Comparison of ENCODE assay signal across 8 cellular contexts in genomic region chrX:12975999-12976558, GRCh38. TPM values are rescaled to one million over a fixed set of nuclear protein-coding genes. Genes with fewer than 3 reads are reported as not detected.
DNase-seq lines count a peak whose midpoint lies in the region; ATAC-seq and TF ChIP-seq lines count a peak whose summit lies in the region.

No MANE protein-coding gene starts in this region.

- peak overlapping the region; percentile 96 for H3K27ac ChIP-seq in CD8-positive, alpha-beta memory T cell (ENCODE audit: low read depth, low read length)
- H3K27ac ChIP-seq in ectodermal cell (ENCODE audit: insufficient read depth, low read depth, low read length, poor library complexity, severe bottlenecking) (peak overlapping the region; percentile 87), lower lobe of right lung (peak overlapping the region; percentile 98), thyroid gland (peak overlapping the region; percentile 79 to 92 (median 89))

- no peak for TF ChIP-seq POLR2A in thyroid gland (IDR thresholded peaks at IDR 0.05)

- ATAC-seq in T-helper 17 cell (no peak), lower lobe of right lung (peak; percentile 29 to 35)

- no peaks in the 10 kb centered on the region for H3K9me3 ChIP-seq in CD8-positive, alpha-beta memory T cell (ENCODE audit: low read length)
- H3K9me3 ChIP-seq in T-helper 17 cell (ENCODE audit: control insufficient read depth, low read length, poor library complexity, severe bottlenecking) = no peaks in the 10 kb centered on the region
- no peaks in the 10 kb centered on the region for H3K9me3 ChIP-seq in ectodermal cell (ENCODE audit: control insufficient read depth, low read length)
- H3K9me3 ChIP-seq in lower lobe of right lung = no peaks in the 10 kb centered on the region
- H3K9me3 ChIP-seq in thyroid gland = no peaks in the 10 kb centered on the region

- H3K4me1 Mint-ChIP-seq in CD8-positive, alpha-beta memory T cell = peaks cover 26 to 53% (median 52%) of the 10 kb centered on the region in 3 donors
- peaks cover 30% of the 10 kb centered on the region for H3K4me1 Mint-ChIP-seq in T-helper 17 cell

- H3K36me3 Mint-ChIP-seq in CD8-positive, alpha-beta memory T cell = peaks cover 27 to 65% (median 28%) of the 10 kb centered on the region in 3 donors
- H3K36me3 Mint-ChIP-seq in T-helper 17 cell (ENCODE audit: low read depth) = peaks cover 10% of the 10 kb centered on the region

- peaks cover 26% of the 10 kb centered on the region for H3K4me1 ChIP-seq in CD8-positive, alpha-beta memory T cell (ENCODE audit: insufficient read depth, low read length)
- H3K4me1 ChIP-seq in ectodermal cell (ENCODE audit: control insufficient read depth, insufficient read depth, low read length) (no peaks in the 10 kb centered on the region), lower lobe of right lung (peaks cover 9% of the 10 kb centered on the region), thyroid gland (no peaks in the 10 kb centered on the region)

- H3K27ac Mint-ChIP-seq in CD8-positive, alpha-beta memory T cell = peak overlapping the region; percentile 81 to 99 (median 96)
- peak overlapping the region; percentile 100 for H3K27ac Mint-ChIP-seq in T-helper 17 cell

- POLR2A ChIA-PET in CD8-positive, alpha-beta memory T cell (lab: Charles Lee) = interaction anchor here (0.9 to 15.0 kb wide), 10 partner anchors 14 to 115 kb away, joined by 3 to 194 read pairs (median 28); no protein-coding TSS in a partner anchor

- no peak for TF ChIP-seq CTCF in lower lobe of right lung (IDR thresholded peaks at IDR 0.05)
- TF ChIP-seq CTCF in thyroid gland (IDR thresholded peaks at IDR 0.05) = no peak
- no peak for TF ChIP-seq CTCF in GM13977 (IDR thresholded peaks at IDR 0.05; ENCODE audit: extremely low read depth, insufficient read depth, missing control alignments)

- peaks cover 22% of the 10 kb centered on the region for H3K36me3 ChIP-seq in CD8-positive, alpha-beta memory T cell (ENCODE audit: insufficient read depth, low read length)
- H3K36me3 ChIP-seq in ectodermal cell (ENCODE audit: control insufficient read depth, insufficient read depth, low read length) (no peaks in the 10 kb centered on the region), lower lobe of right lung (peaks cover 6% of the 10 kb centered on the region), thyroid gland (no peaks in the 10 kb centered on the region)

- in situ Hi-C loops in KBM-7 (cut with MboI; ENCODE audit: low pct_unique_long_range_greater_than_20kb, low sequenced_read_pairs) (no loop called here), GM13977 (cut with MboI; ENCODE audit: low pct_unique_long_range_greater_than_20kb, low sequenced_read_pairs, unreplicated experiment) (loop anchor here (25.0 kb wide), 1 partner anchor 711 kb away; the partner anchor contains the start of gene RAB9A)

- WGBS in ectodermal cell, 2 experiments = 0 to 1% methylated on average over 30 to 33 of the region's 34 CpGs
- 1 to 2% methylated on average over 32 to 33 of the region's 34 CpGs for WGBS in thyroid gland, 2 donors

- H3K4me3 Mint-ChIP-seq in CD8-positive, alpha-beta memory T cell = peak overlapping the region; percentile 97 to 100 (median 98)
- peak overlapping the region; percentile 95 for H3K4me3 Mint-ChIP-seq in T-helper 17 cell

- DNase-seq in CD8-positive, alpha-beta memory T cell = peak in 2 of 5 donors; percentile 30 to 59
- DNase-seq in KBM-7 (peak; percentile 94), T-helper 17 cell (no peak), lower lobe of right lung (peak; percentile 77), thyroid gland (peak; percentile 29 to 33), NCI-H2029 treated with DMSO at 0.1 percent for 48 hours (lab: John Stamatoyannopoulos, UW) (no peak), GM13977 (ENCODE audit: low spot score) (no peak)

- no peaks in the 10 kb centered on the region for H3K27me3 ChIP-seq in CD8-positive, alpha-beta memory T cell (ENCODE audit: insufficient read depth, low read length, poor library complexity, severe bottlenecking)
- H3K27me3 ChIP-seq in ectodermal cell (ENCODE audit: control insufficient read depth, insufficient read depth, low read length, poor library complexity, severe bottlenecking) = no peaks in the 10 kb centered on the region
- H3K27me3 ChIP-seq in lower lobe of right lung (ENCODE audit: low read depth) = no peaks in the 10 kb centered on the region
- H3K27me3 ChIP-seq in thyroid gland = no peaks in the 10 kb centered on the region

- H3K4me3 ChIP-seq in CD8-positive, alpha-beta memory T cell (ENCODE audit: low read length) = peak overlapping the region; percentile 97
- peak overlapping the region; percentile 83 for H3K4me3 ChIP-seq in ectodermal cell (ENCODE audit: insufficient read depth, low read depth, low read length)
- peak overlapping the region; percentile 76 for H3K4me3 ChIP-seq in lower lobe of right lung
- H3K4me3 ChIP-seq in thyroid gland (replicated peaks in 1 of 3) = peak overlapping the region; percentile 47 to 66 (median 59)

- H3K27me3 Mint-ChIP-seq in CD8-positive, alpha-beta memory T cell = peaks cover 0 to 38% of the 10 kb centered on the region in 2 donors
- H3K27me3 Mint-ChIP-seq in T-helper 17 cell = no peaks in the 10 kb centered on the region

- H3K9me3 Mint-ChIP-seq in CD8-positive, alpha-beta memory T cell = peaks cover 0 to 7% (median 0%) of the 10 kb centered on the region in 5 donors

- intact Hi-C loops in lower lobe of right lung (cut with DNase I) = no loop called here
- intact Hi-C loops in thyroid gland (cut with DNase I) = loop anchor here (10.0 kb wide), 1 partner anchor 509 kb away; no protein-coding TSS in a partner anchor

- CTCF ChIA-PET in CD8-positive, alpha-beta memory T cell (lab: Charles Lee) = interaction anchor here (1.2 to 16.4 kb wide), 7 partner anchors 19 to 113 kb away, joined by 3 to 224 read pairs (median 7); no protein-coding TSS in a partner anchor

RNA-seq across cellular contexts. Expression of gene TMSB4X, which starts 1.2 kb away (rescaled TPM):
- total RNA-seq in CD8-positive, alpha-beta memory T cell = 1,000 to 10,000 TPM; 3,415 to 3,478 TPM
- 28,788 TPM for polyA plus RNA-seq in CD8-positive, alpha-beta memory T cell
- total RNA-seq in T-helper 17 cell (1,000 to 10,000 TPM; 5,781 to 7,183 TPM), lower lobe of right lung (4,922 TPM), thyroid gland (1,000 to 10,000 TPM in 3 of 4 donors, 100 to 1,000 TPM in 1; 854 to 2,672 (median 1,302) TPM)
- polyA plus RNA-seq in ectodermal cell (2013, experiment 1 of 4) = 1,651 TPM
- 1,489 TPM for polyA plus RNA-seq in ectodermal cell (2013, experiment 2 of 4)
- 1,632 TPM for polyA plus RNA-seq in ectodermal cell (2013, experiment 3 of 4)
- 1,810 TPM for polyA plus RNA-seq in ectodermal cell (2013, experiment 4 of 4)

Comparison
In these comparisons a context has a peak if more than half of its experiments do, and no peak if none do; other contexts are left out.
1. DNase-seq: peak in KBM-7 (single experiment), lower lobe of right lung (single experiment) and thyroid gland (2 of 2); none in T-helper 17 cell (0 of 3), NCI-H2029 treated with DMSO at 0.1 percent for 48 hours (single experiment) and GM13977 (single experiment).
2. Peak in every context shown above with its lines, with median percentiles within 50 percentile points of each other: H3K27ac ChIP-seq and H3K4me3 ChIP-seq.